11 cellular contexts compared by ENCODE assay signal in genomic region chr1:81670286-81670685, GRCh38.
A peak's percentile ranks its signal among the peaks of the same experiment; 100 is the strongest.
DNase-seq lines count a peak whose midpoint lies in the region; ATAC-seq, FAIRE-seq and TF ChIP-seq lines count a peak whose summit lies in the region.
"Had no signal": no experiment of that assay in that cellular context is flagged by ENCODE, and none has a peak within 500 bp of the region (broad histone marks: within the 10 kb centered on the region; RNA-seq: fewer than 3 reads in every experiment).

No MANE protein-coding gene starts in this region.

- H3K4me1 ChIP-seq in left lung: no peaks in the 10 kb centered on the region
- H3K4me1 ChIP-seq in mesendoderm (ENCODE audit: control insufficient read depth, low read depth, low read length): no peaks in the 10 kb centered on the region
- H3K4me1 ChIP-seq: gastrocnemius medialis had no signal

- H2BK5ac ChIP-seq in mesendoderm (ENCODE audit: low read length): no peak overlapping the region

- no peak overlapping the region for H3K56ac ChIP-seq in mesendoderm (ENCODE audit: low read length)

- no peak overlapping the region for H3K18ac ChIP-seq in mesendoderm (ENCODE audit: low read length)

- WGBS in mesendoderm (ENCODE audit: extremely low coverage, insufficient coverage, low lambda C conversion rate): no CpG with 5 or more reads among the region's 6 CpGs

- H3K4me2 ChIP-seq in mesendoderm (ENCODE audit: low read length): no peak overlapping the region

- no peak overlapping the region for H3K9ac ChIP-seq in mesendoderm (ENCODE audit: low read length)

- no peak overlapping the region for H2BK15ac ChIP-seq in mesendoderm (replicated peaks; ENCODE audit: low read depth)

- ATAC-seq in left lung: peak; percentile 98
- ATAC-seq in stimulated activated naive CD8-positive, alpha-beta T cell treated with anti-CD3 and anti-CD28 coated beads, Interleukin-15, Interleukin-2, amounts not matched to agents 100 U/mL and 50 U/mL, for 24 hours: no peak
- ATAC-seq: gastrocnemius medialis had no signal

- H3K9me3 ChIP-seq in left lung: no peaks in the 10 kb centered on the region
- H3K9me3 ChIP-seq: gastrocnemius medialis had no signal

- H2BK120ac ChIP-seq in mesendoderm (ENCODE audit: low read depth, low read length): no peak overlapping the region

- no peaks in the 10 kb centered on the region for H3K79me1 ChIP-seq in mesendoderm (ENCODE audit: low read length)

- H3K27me3 ChIP-seq in bronchial epithelial cell (ENCODE audit: control insufficient read depth, insufficient read depth, low read length) (no peaks in the 10 kb centered on the region), left lung (no peaks in the 10 kb centered on the region), mesendoderm (ENCODE audit: insufficient read depth, low read length, poor library complexity) (no peaks in the 10 kb centered on the region)
- H3K27me3 ChIP-seq: gastrocnemius medialis had no signal

- no peak overlapping the region for H3K4me3 ChIP-seq in bronchial epithelial cell (ENCODE audit: low read depth, low read length)
- H3K4me3 ChIP-seq in left lung: no peak overlapping the region
- H3K4me3 ChIP-seq in mesendoderm (ENCODE audit: low read length): no peak overlapping the region
- H3K4me3 ChIP-seq: gastrocnemius medialis had no signal

- intact Hi-C loops in left lung (cut with DNase I): no loop called here

- H3K23ac ChIP-seq in mesendoderm (ENCODE audit: low read length): no peak overlapping the region

- H3K27ac ChIP-seq in left lung (no peak overlapping the region), mesendoderm (ENCODE audit: low read depth, low read length) (no peak overlapping the region)
- H3K27ac ChIP-seq: gastrocnemius medialis had no signal

- TF ChIP-seq CTCF in bronchial epithelial cell (IDR thresholded peaks at IDR 0.05; ENCODE audit: insufficient read depth, low read length, severe bottlenecking): no peak
- no peak for TF ChIP-seq CTCF in left lung (IDR thresholded peaks at IDR 0.05)

- H2AK5ac ChIP-seq in mesendoderm (ENCODE audit: low read length): no peak overlapping the region

- H3K36me3 ChIP-seq in bronchial epithelial cell (ENCODE audit: control insufficient read depth, insufficient read depth, low read length) (no peaks in the 10 kb centered on the region), left lung (no peaks in the 10 kb centered on the region), mesendoderm (ENCODE audit: control insufficient read depth, insufficient read depth, low read length) (no peaks in the 10 kb centered on the region)
- H3K36me3 ChIP-seq: gastrocnemius medialis had no signal

- DNase-seq in SIG-M5 treated with dmso at 0.1 percent for 504 hours (lab: John Stamatoyannopoulos, UW; ENCODE audit: unreplicated experiment) (peak; percentile 15), SIG-M5 (lab: John Stamatoyannopoulos, UW) (no peak), bronchial epithelial cell (ENCODE audit: low read depth) (peak; percentile 90), left lung (peak in 1 of 2 donors; percentile 82), cerebellar nuclear complex (lab: John Stamatoyannopoulos, UW) (no peak), mesendoderm (no peak), NCI-H187 (lab: John Stamatoyannopoulos, UW) (no peak)
- no peak for DNase-seq in stimulated activated naive CD8-positive, alpha-beta T cell treated with anti-CD3 and anti-CD28 coated beads, Interleukin-15, Interleukin-2, amounts not matched to agents 100 U/mL and 50 U/mL, for 24 hours
- DNase-seq: CD8-positive, alpha-beta memory T cell; T-helper 1 cell had no signal

- H4K8ac ChIP-seq in mesendoderm (ENCODE audit: low read depth, low read length): no peak overlapping the region

- no peak overlapping the region for H3K4ac ChIP-seq in mesendoderm (ENCODE audit: low read depth, low read length)

- no peaks in the 10 kb centered on the region for H3K79me2 ChIP-seq in mesendoderm (ENCODE audit: control insufficient read depth, insufficient read depth, low read length)

- FAIRE-seq in bronchial epithelial cell (lab: Jason Lieb, UNC): peak; percentile 85

- no peak overlapping the region for H4K5ac ChIP-seq in mesendoderm (ENCODE audit: low read length)

Comparison
In these comparisons a context has a peak if more than half of its experiments do, and no peak if none do; other contexts are left out.
1. DNase-seq: peak in SIG-M5 treated with dmso at 0.1 percent for 504 hours (single experiment) and bronchial epithelial cell (single experiment); none in SIG-M5 (single experiment), cerebellar nuclear complex (0 of 2), stimulated activated naive CD8-positive, alpha-beta T cell treated with anti-CD3 and anti-CD28 coated beads, Interleukin-15, Interleukin-2, amounts not matched to agents 100 U/mL and 50 U/mL, for 24 hours (single experiment), mesendoderm (single experiment) and NCI-H187 (0 of 2).